In genomic region chr17:50875074-50875473, GRCh38 we compare ENCODE assay signal across 11 cellular contexts. TPM values are rescaled to one million over a fixed set of nuclear protein-coding genes. Genes with fewer than 3 reads are reported as not detected.
"Had no signal": no experiment of that assay in that cellular context is flagged by ENCODE, and none has a peak within 500 bp of the region (broad histone marks: within the 10 kb centered on the region; RNA-seq: fewer than 3 reads in every experiment).

No MANE protein-coding gene starts in this region.

- DNase-seq: GM23248, GOT3, H7, HCEC 1CT, HFFc6 had no signal

- H3K4me1 ChIP-seq: HAP-1 had no signal

- H2AFZ ChIP-seq: GM23248, GM23338 had no signal

- ATAC-seq: GM23338, HCT116 had no signal

- H3K9ac ChIP-seq: GM23248 had no signal

- H3K36me3 ChIP-seq: HAP-1 had no signal

- FAIRE-seq: H1, H54 had no signal

- H3K27ac ChIP-seq: GM23248 had no signal

- H3K4me3 ChIP-seq: GM23248, GM23338, HAP-1 had no signal

- H3K4me2 ChIP-seq: GM23338 had no signal

RNA-seq across cellular contexts. Expression of gene WFIKKN2, which starts 39.7 kb away (rescaled TPM):
- total RNA-seq: GM23248, GM23338, H4, H7 had no signal
- polyA plus RNA-seq: GM23248, GM23338 had no signal
